In genomic region chr19:12825259-12826131, GRCh38 we compare ENCODE assay signal across 2 cellular contexts.
TF ChIP-seq lines count a peak whose summit lies in the region.

No MANE protein-coding gene starts in this region.

TF ChIP-seq in IMR-90, 13 proteins besides CTCF, POLR2A, EP300 and RAD21:
- no peak for TF ChIP-seq FOS (IDR thresholded peaks at IDR 0.05; ENCODE audit: low read depth, low read length)
- TF ChIP-seq CHD1 (IDR thresholded peaks at IDR 0.05; ENCODE audit: low read depth, low read length), result no peak
- peak; percentile 38; the same call in 1 of the 2 replicates for TF ChIP-seq BHLHE40 (IDR thresholded peaks at IDR 0.05; ENCODE audit: low read depth, low read length)
- no peak for TF ChIP-seq SMC3 (IDR thresholded peaks at IDR 0.05; ENCODE audit: low read depth, low read length)
- no peak for TF ChIP-seq NFE2L2 (IDR thresholded peaks at IDR 0.05; ENCODE audit: low read depth, low read length)
- no peak for TF ChIP-seq MAZ (IDR thresholded peaks at IDR 0.05; ENCODE audit: borderline replicate concordance, low read depth, low read length)
- TF ChIP-seq USF2 (IDR thresholded peaks at IDR 0.05; ENCODE audit: low read depth, low read length), result peak; percentile 32; the same call in 1 of the 2 replicates
- TF ChIP-seq MAFK (IDR thresholded peaks at IDR 0.05; ENCODE audit: low read depth, low read length), result no peak

TF ChIP-seq in K562, 482 proteins besides CTCF, POLR2A, EP300 and RAD21 (continues in another document):
- TF ChIP-seq MNT (conservative IDR thresholded peaks at IDR 0.05), result peak; percentile 22 to 63; a peak in 2 of 4 replicates
- no peak for TF ChIP-seq BCL6 (CRISPR knock-in tag; IDR thresholded peaks at IDR 0.05)
- TF ChIP-seq POLR2G (IDR thresholded peaks at IDR 0.05; ENCODE audit: low read depth, low read length), result peak; percentile 69
- 0 out of 2 replicates have a peak, but pooled peaks have one; percentile 20 for TF ChIP-seq SMARCA4 (IDR thresholded peaks at IDR 0.05)
- peak in 1 of 2 experiments; percentile 85; a peak in 2 of 4 replicates for TF ChIP-seq TRIM24 (IDR thresholded peaks at IDR 0.05)
- peak in 1 of 2 experiments; percentile 56; a peak in 2 of 4 replicates for TF ChIP-seq RCOR1 (IDR thresholded peaks at IDR 0.05; ENCODE audit: borderline replicate concordance in 1 of 2, low read depth in 2 of 2, low read length in 2 of 2)
- 0 out of 2 replicates have a peak, but pooled peaks have one; percentile 52 for TF ChIP-seq KLF1 (tag; IDR thresholded peaks at IDR 0.05)
- TF ChIP-seq DIDO1 (tag; IDR thresholded peaks at IDR 0.05; ENCODE audit: low read depth), result no peak
- TF ChIP-seq ZNF133 (CRISPR knock-in tag; IDR thresholded peaks at IDR 0.05), result no peak
- TF ChIP-seq SP2 (IDR thresholded peaks at IDR 0.05; ENCODE audit: extremely low read depth, low read depth, low read length, poor library complexity, severe bottlenecking), result no peak
- no peak for TF ChIP-seq MAFG (tag; conservative IDR thresholded peaks at IDR 0.05)
- no peak for TF ChIP-seq MCM5 (IDR thresholded peaks at IDR 0.05; ENCODE audit: low read depth)
- no peak for TF ChIP-seq MAFK (IDR thresholded peaks at IDR 0.05; ENCODE audit: low read length)
- no peak for TF ChIP-seq ZNF324 (CRISPR knock-in tag; IDR thresholded peaks at IDR 0.05)
- TF ChIP-seq CTBP1 (IDR thresholded peaks at IDR 0.05; ENCODE audit: borderline replicate concordance), result peak; percentile 75; the same call in 1 of the 2 replicates
- peak; percentile 24 for TF ChIP-seq CCNT2 (IDR thresholded peaks at IDR 0.05; ENCODE audit: borderline replicate concordance, extremely low read depth, insufficient read length, low read depth, low read length)
- no peak for TF ChIP-seq TEAD1 (CRISPR knock-in tag; IDR thresholded peaks at IDR 0.05)
- TF ChIP-seq CREB3L1 (IDR thresholded peaks at IDR 0.05; ENCODE audit: borderline replicate concordance, low read depth), result no peak
- no peak for TF ChIP-seq NR0B1 (IDR thresholded peaks at IDR 0.05; ENCODE audit: partially characterized antibody)
- TF ChIP-seq HDAC2 (IDR thresholded peaks at IDR 0.05), result peak; percentile 39; the same call in 1 of the 2 replicates
- TF ChIP-seq PCBP1 (IDR thresholded peaks at IDR 0.05; ENCODE audit: low read depth, low read length, poor library complexity, severe bottlenecking), result peak; percentile 45
- no peak for TF ChIP-seq KAT8 (IDR thresholded peaks at IDR 0.05; ENCODE audit: low read depth)
- 0 out of 2 replicates have a peak, but pooled peaks have one; percentile 44 for TF ChIP-seq ADNP (tag; IDR thresholded peaks at IDR 0.05)
- TF ChIP-seq CTCFL (IDR thresholded peaks at IDR 0.05; ENCODE audit: borderline replicate concordance, insufficient read depth, low read depth, low read length, poor library complexity, severe bottlenecking), result peak; percentile 64
- peak; percentile 31; the same call in 1 of the 2 replicates for TF ChIP-seq ATF3 (IDR thresholded peaks at IDR 0.05)
- no peak for TF ChIP-seq ATF3 (CRISPR knock-in tag; conservative IDR thresholded peaks at IDR 0.05)
- TF ChIP-seq USF1 (CRISPR knock-in tag; IDR thresholded peaks at IDR 0.05), result peak; percentile 83
- no peak for TF ChIP-seq ZFP36 (IDR thresholded peaks at IDR 0.05; ENCODE audit: low read depth, low read length, partially characterized antibody)
- no peak for TF ChIP-seq IRF2 (CRISPR knock-in tag; IDR thresholded peaks at IDR 0.05)
- TF ChIP-seq PHTF2 (CRISPR knock-in tag; IDR thresholded peaks at IDR 0.05), result no peak
- no peak for TF ChIP-seq THRA (IDR thresholded peaks at IDR 0.05)
- peak; percentile 73 for TF ChIP-seq CXXC5 (CRISPR knock-in tag; IDR thresholded peaks at IDR 0.05)
- TF ChIP-seq ZNF263 (CRISPR knock-in tag; IDR thresholded peaks at IDR 0.05; ENCODE audit: borderline replicate concordance), result peak; percentile 56; the same call in 1 of the 2 replicates
- peak; percentile 38 for TF ChIP-seq MEIS2 (IDR thresholded peaks at IDR 0.05; ENCODE audit: partially characterized antibody)
- peak in 1 of 2 experiments; percentile 85; a peak in 2 of 4 replicates for TF ChIP-seq MAZ (CRISPR knock-in tag; conservative IDR thresholded peaks at IDR 0.05 in 1 of 2, IDR thresholded peaks at IDR 0.05 in 1 of 2)
- TF ChIP-seq MGA (IDR thresholded peaks at IDR 0.05), result peak; percentile 91
